16 cellular contexts compared by ENCODE assay signal in genomic region chr9:128116104-128117083, GRCh38. TPM values are rescaled to one million over a fixed set of nuclear protein-coding genes. Genes with fewer than 3 reads are reported as not detected.
DNase-seq lines count a peak whose midpoint lies in the region; ATAC-seq and TF ChIP-seq lines count a peak whose summit lies in the region.
"Had no signal": no experiment of that assay in that cellular context is flagged by ENCODE, and none has a peak within 500 bp of the region (broad histone marks: within the 10 kb centered on the region; RNA-seq: fewer than 3 reads in every experiment).

No MANE protein-coding gene starts in this region.

- H3K27ac ChIP-seq in CD8-positive, alpha-beta memory T cell (ENCODE audit: low read depth, low read length), result peak overlapping the region; percentile 2
- peak overlapping the region; percentile 12 for H3K27ac ChIP-seq in RWPE1
- H3K27ac ChIP-seq in psoas muscle, result no peak overlapping the region
- no peak overlapping the region for H3K27ac ChIP-seq in foreskin keratinocyte
- H3K27ac ChIP-seq: right atrium auricular region had no signal

- H3K9me3 ChIP-seq in CD8-positive, alpha-beta memory T cell (ENCODE audit: low read length), result no peaks in the 10 kb centered on the region
- no peaks in the 10 kb centered on the region for H3K9me3 ChIP-seq in psoas muscle
- H3K9me3 ChIP-seq: breast epithelium, right atrium auricular region had no signal

- peak in 1 of 5 donors; percentile 42 for DNase-seq in CD8-positive, alpha-beta memory T cell
- no peak for DNase-seq in RWPE1 (ENCODE audit: low spot score)
- DNase-seq in left colon, result peak; percentile 43 to 49
- peak; percentile 13 to 54 for DNase-seq in psoas muscle
- DNase-seq in foreskin keratinocyte, result no peak
- no peak for DNase-seq in activated CD8-positive, alpha-beta T cell treated with anti-CD3 and anti-CD28 coated beads, Interleukin-2, amount 10 ng/mL, durations not matched to agents 7 days and 5 days
- DNase-seq: activated CD8-positive, alpha-beta memory T cell treated with anti-CD3 and anti-CD28 coated beads, Interleukin-2, amount 50 U/mL, for 4 hours; activated naive CD4-positive, alpha-beta T cell treated with anti-CD3 and anti-CD28 coated beads, Interleukin-2, amount 50 U/mL, for 16 hours; RPMI8226; stimulated activated CD4-positive, alpha-beta T cell treated with anti-CD3 and anti-CD28 coated beads, Interleukin-4, amount 100 ng/mL, for 4 hours had no signal

- CTCF ChIA-PET in CD8-positive, alpha-beta memory T cell (lab: Charles Lee), result interaction anchor here (0.7 to 3.3 kb wide), 10 partner anchors 11 to 174 kb away, joined by 3 to 31 read pairs (median 7); partner anchors contain the start of genes CIZ1 and PTGES2
- CTCF ChIA-PET in RWPE1 (lab: Yijun Ruan, JAX), result interaction anchor here (0.5 to 6.1 kb wide), 10 partner anchors 9 to 1366 kb away, joined by 3 to 55 read pairs (median 4); partner anchors contain the start of gene BBLN
- CTCF ChIA-PET in activated CD8-positive, alpha-beta T cell treated with anti-CD3 and anti-CD28 coated beads, Interleukin-2, amount 10 ng/mL, durations not matched to agents 7 days and 5 days (lab: Charles Lee), result interaction anchor here (0.8 to 2.8 kb wide), 10 partner anchors 10 to 162 kb away, joined by 3 to 30 read pairs (median 4); no protein-coding TSS in a partner anchor

- peak; percentile 29 for ATAC-seq in left colon
- ATAC-seq in psoas muscle, result no peak
- no peak for ATAC-seq in foreskin keratinocyte
- no peak for ATAC-seq in activated CD8-positive, alpha-beta T cell treated with anti-CD3 and anti-CD28 coated beads, Interleukin-2, amount 10 ng/mL, durations not matched to agents 7 days and 5 days
- ATAC-seq in HG02763 (IDR thresholded peaks at IDR 0.05; ENCODE audit: unreplicated experiment), result no peak
- ATAC-seq in GM19455 (IDR thresholded peaks at IDR 0.05; ENCODE audit: unreplicated experiment), result no peak

- H3K9me3 Mint-ChIP-seq in CD8-positive, alpha-beta memory T cell, result no peaks in the 10 kb centered on the region
- H3K9me3 Mint-ChIP-seq in activated CD8-positive, alpha-beta T cell treated with anti-CD3 and anti-CD28 coated beads, Interleukin-2, amount 10 ng/mL, durations not matched to agents 7 days and 5 days (ENCODE audit: insufficient read depth), result no peaks in the 10 kb centered on the region
- H3K9me3 Mint-ChIP-seq: nephron had no signal

- WGBS in psoas muscle, 3 donors, result 88 to 91% (median 89%) methylated on average over 16 of the region's 16 CpGs

- H3K36me3 ChIP-seq in CD8-positive, alpha-beta memory T cell (ENCODE audit: insufficient read depth, low read length), result peaks cover 10% of the 10 kb centered on the region
- peaks cover 0 to 15% of the 10 kb centered on the region in 2 donors for H3K36me3 ChIP-seq in psoas muscle (ENCODE audit: insufficient read depth in 1 of 2, low read depth in 1 of 2)
- H3K36me3 ChIP-seq: breast epithelium had no signal

- H3K36me3 Mint-ChIP-seq in CD8-positive, alpha-beta memory T cell, result peaks cover 0 to 25% (median 3%) of the 10 kb centered on the region in 3 donors
- H3K36me3 Mint-ChIP-seq in activated CD8-positive, alpha-beta T cell treated with anti-CD3 and anti-CD28 coated beads, Interleukin-2, amount 10 ng/mL, durations not matched to agents 7 days and 5 days (ENCODE audit: low read depth), result peaks cover 8% of the 10 kb centered on the region

- no peak overlapping the region for H3K27ac Mint-ChIP-seq in CD8-positive, alpha-beta memory T cell
- H3K27ac Mint-ChIP-seq in activated CD8-positive, alpha-beta T cell treated with anti-CD3 and anti-CD28 coated beads, Interleukin-2, amount 10 ng/mL, durations not matched to agents 7 days and 5 days, result no peak overlapping the region

- no peaks in the 10 kb centered on the region for H3K27me3 ChIP-seq in CD8-positive, alpha-beta memory T cell (ENCODE audit: insufficient read depth, low read length, poor library complexity, severe bottlenecking)
- no peaks in the 10 kb centered on the region for H3K27me3 ChIP-seq in psoas muscle (ENCODE audit: insufficient read depth in 3 of 3, low read length in 2 of 3)
- no peaks in the 10 kb centered on the region for H3K27me3 ChIP-seq in foreskin keratinocyte
- H3K27me3 ChIP-seq: breast epithelium, right atrium auricular region had no signal

- no peak overlapping the region for H3K4me3 ChIP-seq in CD8-positive, alpha-beta memory T cell (ENCODE audit: low read length)
- H3K4me3 ChIP-seq in psoas muscle, result no peak overlapping the region
- H3K4me3 ChIP-seq: breast epithelium, right atrium auricular region had no signal

- POLR2A ChIA-PET in CD8-positive, alpha-beta memory T cell (lab: Charles Lee), result interaction anchor here (0.5 to 1.1 kb wide), 3 partner anchors 33 to 720 kb away, joined by 3 to 4 read pairs (median 3); partner anchors contain the start of gene SLC2A8
- POLR2A ChIA-PET in RWPE1 (lab: Yijun Ruan, JAX; ENCODE audit: low non-redundant PET), result interaction anchor here (1.2 kb wide), 1 partner anchor 12 kb away, joined by 3 read pairs; no protein-coding TSS in a partner anchor
- POLR2A ChIA-PET in activated CD8-positive, alpha-beta T cell treated with anti-CD3 and anti-CD28 coated beads, Interleukin-2, amount 10 ng/mL, durations not matched to agents 7 days and 5 days (lab: Charles Lee), result interaction anchor here (1.6 kb wide), 1 partner anchor 23 kb away, joined by 3 read pairs; no protein-coding TSS in a partner anchor

- peaks cover 4 to 9% (median 6%) of the 10 kb centered on the region in 3 donors for H3K4me1 Mint-ChIP-seq in CD8-positive, alpha-beta memory T cell
- H3K4me1 Mint-ChIP-seq in activated CD8-positive, alpha-beta T cell treated with anti-CD3 and anti-CD28 coated beads, Interleukin-2, amount 10 ng/mL, durations not matched to agents 7 days and 5 days (ENCODE audit: low read depth), result peaks cover 10% of the 10 kb centered on the region

- intact Hi-C loops in left colon (cut with DNase I, micrococcal nuclease), result loop anchor here in 1 of 2 donors (10.0 kb wide), 2 partner anchors 82 to 172 kb away; no protein-coding TSS in a partner anchor
- intact Hi-C loops in psoas muscle (cut with DNase I), result loop anchor here (5.0 to 10.0 kb wide), 3 partner anchors 64 to 174 kb away; no protein-coding TSS in a partner anchor

- TF ChIP-seq CTCF in RWPE1 (conservative IDR thresholded peaks at IDR 0.05; ENCODE audit: low read depth), result no peak
- no peak for TF ChIP-seq CTCF in psoas muscle (IDR thresholded peaks at IDR 0.05)
- no peak for TF ChIP-seq CTCF in foreskin keratinocyte (conservative IDR thresholded peaks at IDR 0.05)

- peaks cover 11% of the 10 kb centered on the region for H3K4me1 ChIP-seq in CD8-positive, alpha-beta memory T cell (ENCODE audit: insufficient read depth, low read length)
- peaks cover 11% of the 10 kb centered on the region for H3K4me1 ChIP-seq in psoas muscle
- H3K4me1 ChIP-seq in foreskin keratinocyte, result no peaks in the 10 kb centered on the region
- H3K4me1 ChIP-seq: breast epithelium had no signal

- H3K4me3 Mint-ChIP-seq in CD8-positive, alpha-beta memory T cell, result no peak overlapping the region
- no peak overlapping the region for H3K4me3 Mint-ChIP-seq in activated CD8-positive, alpha-beta T cell treated with anti-CD3 and anti-CD28 coated beads, Interleukin-2, amount 10 ng/mL, durations not matched to agents 7 days and 5 days
- H3K4me3 Mint-ChIP-seq: nephron had no signal

- no peaks in the 10 kb centered on the region for H3K27me3 Mint-ChIP-seq in CD8-positive, alpha-beta memory T cell
- H3K27me3 Mint-ChIP-seq in activated CD8-positive, alpha-beta T cell treated with anti-CD3 and anti-CD28 coated beads, Interleukin-2, amount 10 ng/mL, durations not matched to agents 7 days and 5 days (ENCODE audit: low read depth), result no peaks in the 10 kb centered on the region

RNA-seq across cellular contexts. Expression of gene PTGES2, which starts 11.1 kb away (rescaled TPM):
- 10 to 100 TPM; 67.0 to 68.3 TPM for total RNA-seq in CD8-positive, alpha-beta memory T cell
- 51.7 TPM for polyA plus RNA-seq in CD8-positive, alpha-beta memory T cell
- total RNA-seq in left colon, result 100 to 1,000 TPM in 1 of 2 donors, 10 to 100 TPM in 1; 84.2 to 113 TPM
- total RNA-seq in psoas muscle, result 100 to 1,000 TPM; 102 to 150 (median 116) TPM
- 100 to 1,000 TPM in 2 of 3 donors, 10 to 100 TPM in 1; 61.2 to 134 (median 119) TPM for polyA plus RNA-seq in psoas muscle
- total RNA-seq in foreskin keratinocyte, result 67.6 and 75.4 TPM in 2 replicates
- 85.0 and 86.8 TPM in 2 replicates for polyA plus RNA-seq in foreskin keratinocyte
- 10 to 100 TPM; 51.8 to 57.7 TPM for total RNA-seq in activated CD8-positive, alpha-beta T cell treated with anti-CD3 and anti-CD28 coated beads, Interleukin-2, amount 10 ng/mL, durations not matched to agents 7 days and 5 days

RNA-seq across cellular contexts. Expression of gene LCN2, which starts 32.9 kb away (rescaled TPM):
- not detected for total RNA-seq in CD8-positive, alpha-beta memory T cell
- not detected for polyA plus RNA-seq in CD8-positive, alpha-beta memory T cell
- total RNA-seq in left colon (100 to 1,000 TPM in 1 of 2 donors, 10 to 100 TPM in 1; 12.3 to 358 TPM), psoas muscle (1 to 10 TPM in 2 of 4 donors, under 1 TPM in 1, not detected in 1; 0.47 to 2.1 (median 1.4) TPM), foreskin keratinocyte (0.63 and 2.6 TPM in 2 replicates)
- polyA plus RNA-seq in psoas muscle (under 1 TPM; 0.08 to 0.90 (median 0.69) TPM), foreskin keratinocyte (0.48 and 4.0 TPM in 2 replicates)
- not detected for total RNA-seq in activated CD8-positive, alpha-beta T cell treated with anti-CD3 and anti-CD28 coated beads, Interleukin-2, amount 10 ng/mL, durations not matched to agents 7 days and 5 days
- total RNA-seq: right atrium auricular region; T-helper 1 cell treated with Interleukin-12 subunit alpha and Interleukin-12 subunit beta and Interleukin-4 antibody, amounts not matched to agents 30 ng/mL and 1 ng/mL, for 36 hours had no signal

RNA-seq across cellular contexts. Expression of gene BBLN, which starts 43.7 kb away (rescaled TPM):
- total RNA-seq in CD8-positive, alpha-beta memory T cell, result 10 to 100 TPM; 75.5 to 78.4 TPM
- 137 TPM for polyA plus RNA-seq in CD8-positive, alpha-beta memory T cell
- total RNA-seq in left colon, result 10 to 100 TPM; 35.6 to 50.5 TPM
- 10 to 100 TPM; 14.0 to 21.3 (median 17.8) TPM for total RNA-seq in psoas muscle
- 10 to 100 TPM; 23.1 to 36.2 (median 27.8) TPM for polyA plus RNA-seq in psoas muscle
- 37.4 and 55.6 TPM in 2 replicates for total RNA-seq in foreskin keratinocyte
- 52.7 and 83.9 TPM in 2 replicates for polyA plus RNA-seq in foreskin keratinocyte
- total RNA-seq in activated CD8-positive, alpha-beta T cell treated with anti-CD3 and anti-CD28 coated beads, Interleukin-2, amount 10 ng/mL, durations not matched to agents 7 days and 5 days, result 100 to 1,000 TPM in 1 of 2 experiments, 10 to 100 TPM in 1; 94.3 to 105 TPM

RNA-seq across cellular contexts. Expression of gene SLC25A25, which starts 48.4 kb away (rescaled TPM):
- total RNA-seq in CD8-positive, alpha-beta memory T cell, result 10 to 100 TPM; 17.7 to 17.8 TPM
- polyA plus RNA-seq in CD8-positive, alpha-beta memory T cell, result 19.8 TPM
- 10 to 100 TPM; 20.5 to 26.2 TPM for total RNA-seq in left colon
- 10 to 100 TPM in 2 of 4 donors, 1 to 10 TPM in 2; 3.6 to 50.3 (median 20.5) TPM for total RNA-seq in psoas muscle
- 10 to 100 TPM in 2 of 3 donors, 1 to 10 TPM in 1; 9.3 to 12.5 (median 10.6) TPM for polyA plus RNA-seq in psoas muscle
- 8.0 and 8.7 TPM in 2 replicates for total RNA-seq in foreskin keratinocyte
- polyA plus RNA-seq in foreskin keratinocyte, result 3.8 and 4.8 TPM in 2 replicates
- total RNA-seq in activated CD8-positive, alpha-beta T cell treated with anti-CD3 and anti-CD28 coated beads, Interleukin-2, amount 10 ng/mL, durations not matched to agents 7 days and 5 days, result 10 to 100 TPM; 17.2 to 19.2 TPM

RNA-seq across cellular contexts. Expression of gene NAIF1, which starts 49.3 kb away (rescaled TPM):
- total RNA-seq in CD8-positive, alpha-beta memory T cell, result 10 to 100 TPM; 13.1 to 14.0 TPM
- 13.5 TPM for polyA plus RNA-seq in CD8-positive, alpha-beta memory T cell
- total RNA-seq in left colon, result 10 to 100 TPM in 1 of 2 donors, 1 to 10 TPM in 1; 10.0 to 10.5 TPM
- total RNA-seq in psoas muscle, result 1 to 10 TPM; 5.9 to 8.7 (median 6.1) TPM
- 1 to 10 TPM; 4.2 to 8.0 (median 7.8) TPM for polyA plus RNA-seq in psoas muscle
- 8.0 and 9.5 TPM in 2 replicates for total RNA-seq in foreskin keratinocyte
- polyA plus RNA-seq in foreskin keratinocyte, result 7.8 and 8.9 TPM in 2 replicates
- total RNA-seq in activated CD8-positive, alpha-beta T cell treated with anti-CD3 and anti-CD28 coated beads, Interleukin-2, amount 10 ng/mL, durations not matched to agents 7 days and 5 days, result 10 to 100 TPM; 13.3 to 15.4 TPM

Comparison
In these comparisons a context has a peak if more than half of its experiments do, and no peak if none do; other contexts are left out.
1. DNase-seq: peak in left colon (2 of 2) and psoas muscle (2 of 2); none in RWPE1 (single experiment), foreskin keratinocyte (0 of 2) and activated CD8-positive, alpha-beta T cell treated with anti-CD3 and anti-CD28 coated beads, Interleukin-2, amount 10 ng/mL, durations not matched to agents 7 days and 5 days (single experiment).
2. H3K27ac ChIP-seq: peak in CD8-positive, alpha-beta memory T cell (single experiment) and RWPE1 (single experiment); none in psoas muscle (single experiment) and foreskin keratinocyte (single experiment).